9 cellular contexts compared by ENCODE assay signal in the genomic region with DNA sequence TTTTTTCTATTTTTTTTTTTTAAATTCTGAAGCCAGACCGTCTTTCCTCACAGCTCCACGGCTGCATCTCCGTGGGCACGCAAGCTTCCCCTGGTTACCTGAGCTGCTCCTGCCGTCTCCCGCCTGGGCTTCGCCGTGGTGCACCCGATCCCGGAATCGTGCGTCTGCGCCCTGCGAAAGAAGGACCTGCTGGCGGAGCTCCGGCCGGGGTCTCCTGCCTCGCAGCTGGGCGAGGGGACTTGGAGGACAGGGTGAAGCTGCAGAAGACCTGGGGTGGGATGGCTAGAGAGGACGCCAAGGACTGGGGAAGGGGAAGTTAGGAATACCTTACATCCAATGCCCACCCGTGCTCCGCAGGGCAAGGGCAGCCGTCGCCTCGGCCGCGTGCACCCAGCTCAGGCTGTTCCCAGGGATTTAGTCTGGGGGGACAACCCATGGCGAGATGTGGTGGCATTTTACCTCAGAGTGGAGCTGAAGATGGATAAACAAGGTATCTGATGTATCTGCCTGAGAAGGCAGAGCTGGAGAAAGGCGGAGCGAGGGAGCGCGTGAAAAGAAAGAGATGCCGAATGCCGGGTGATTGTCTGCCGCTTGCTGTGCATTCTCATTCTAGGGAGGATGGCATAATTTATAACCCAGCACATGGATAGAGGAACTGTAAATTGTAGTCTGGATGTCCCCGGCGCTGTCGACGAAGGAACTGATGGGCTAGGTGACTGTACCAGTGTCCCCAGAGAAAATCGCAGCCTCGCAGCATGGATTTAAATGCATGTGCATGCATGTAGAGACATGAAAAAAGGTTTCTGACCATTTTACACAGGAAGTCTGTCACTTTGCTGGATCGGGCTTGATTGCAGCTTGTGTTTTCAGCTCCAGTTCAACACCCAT.
DNase-seq lines count a peak whose midpoint lies in the region; ATAC-seq and TF ChIP-seq lines count a peak whose summit lies in the region.
"Had no signal": no experiment of that assay in that cellular context is flagged by ENCODE, and none has a peak within 500 bp of the region (broad histone marks: within the 10 kb centered on the region; RNA-seq: fewer than 3 reads in every experiment).

No MANE protein-coding gene starts in this region.

- BruUV-seq in mammary epithelial cell (replicated peaks; lab: Mats Ljungman, UMichigan): no TSS peak

- H3K4me1 Mint-ChIP-seq in effector memory CD8-positive, alpha-beta T cell (ENCODE audit: low read depth in 2 of 2): peaks cover 0 to 3% of the 10 kb centered on the region in 2 donors

- no peaks in the 10 kb centered on the region for H3K79me2 ChIP-seq in mammary epithelial cell (ENCODE audit: insufficient read depth, low read length)

- no peak overlapping the region for H2AFZ ChIP-seq in mammary epithelial cell (ENCODE audit: low read depth, low read length)

- H3K36me3 Mint-ChIP-seq in effector memory CD8-positive, alpha-beta T cell (ENCODE audit: insufficient read depth): no peaks in the 10 kb centered on the region

- no peak overlapping the region for H3K4me3 Mint-ChIP-seq in effector memory CD8-positive, alpha-beta T cell

- H3K27me3 ChIP-seq in brain microvascular endothelial cell (replicated peaks): no peaks in the 10 kb centered on the region
- no peaks in the 10 kb centered on the region for H3K27me3 ChIP-seq in mucosa of rectum (ENCODE audit: control insufficient read depth in 2 of 2, insufficient read depth in 2 of 2, low read length in 2 of 2)
- no peaks in the 10 kb centered on the region for H3K27me3 ChIP-seq in mammary epithelial cell (ENCODE audit: insufficient read depth, low read length)
- H3K27me3 ChIP-seq: tibial nerve had no signal

- no peak overlapping the region for H3K4me2 ChIP-seq in mammary epithelial cell (ENCODE audit: insufficient read depth, low read depth, low read length)

- H3K9ac ChIP-seq in mucosa of rectum (ENCODE audit: low read depth in 1 of 2, low read length in 2 of 2) (peak overlapping the region; percentile 2 to 9), mammary epithelial cell (ENCODE audit: insufficient read depth, low read length) (no peak overlapping the region)

- no peaks in the 10 kb centered on the region for H4K20me1 ChIP-seq in mammary epithelial cell (ENCODE audit: insufficient read depth, low read length)

- H3K27ac Mint-ChIP-seq in effector memory CD8-positive, alpha-beta T cell: no peak overlapping the region

- intact Hi-C loops in mammary epithelial cell (cut with micrococcal nuclease): loop anchor here (10.0 kb wide), 2 partner anchors 328 to 1272 kb away; no protein-coding TSS in a partner anchor

- dilution Hi-C loops in mammary epithelial cell (cut with HindIII; ENCODE audit: low sequenced_read_pairs): no loop called here

- 89% methylated on average over 19 of the region's 42 CpGs for WGBS in mammary epithelial cell (ENCODE audit: low coverage, missing lambda C conversion rate)

- TF ChIP-seq CTCF in brain microvascular endothelial cell (IDR thresholded peaks at IDR 0.05; ENCODE audit: low read depth, low read length, missing control alignments) (no peak), mammary epithelial cell (conservative IDR thresholded peaks at IDR 0.05 in 1 of 2, IDR thresholded peaks at IDR 0.05 in 1 of 2; ENCODE audit: extremely low read depth in 1 of 2, insufficient read depth in 1 of 2, low read depth in 1 of 2, low read length in 2 of 2) (no peak)

- CTCF ChIA-PET in mammary epithelial cell (lab: Charles Lee; ENCODE audit: low non-redundant PET): no interaction called here

- ATAC-seq in effector memory CD8-positive, alpha-beta T cell (replicated peaks): no peak

- peak in 4 of 6 experiments; percentile 3 to 72 (median 24) for DNase-seq in stimulated activated naive CD4-positive, alpha-beta T cell (lab: John Stamatoyannopoulos, UW)
- DNase-seq in stimulated activated naive CD4-positive, alpha-beta T cell treated with Interleukin-2 at 50 U/mL for 16 hours (lab: John Stamatoyannopoulos, UW): no peak
- no peak for DNase-seq in brain microvascular endothelial cell
- DNase-seq in NCI-H345 treated with DMSO at 0.1 percent for 48 hours (lab: John Stamatoyannopoulos, UW; ENCODE audit: unreplicated experiment): no peak
- no peak for DNase-seq in mammary epithelial cell
- no peak for DNase-seq in 8988T
- no peak for DNase-seq in effector memory CD8-positive, alpha-beta T cell

- H3K9me3 ChIP-seq in mucosa of rectum (ENCODE audit: control insufficient read depth in 2 of 2, low read length in 2 of 2) (no peaks in the 10 kb centered on the region), mammary epithelial cell (replicated peaks; ENCODE audit: insufficient read depth, low read length) (no peaks in the 10 kb centered on the region)
- H3K9me3 ChIP-seq: tibial nerve had no signal

- H3K27ac ChIP-seq in brain microvascular endothelial cell (no peak overlapping the region), mucosa of rectum (ENCODE audit: low read depth in 2 of 2, low read length in 2 of 2) (peak overlapping the region in 1 of 2 donors; percentile 17), mammary epithelial cell (ENCODE audit: insufficient read depth, low read depth, low read length) (no peak overlapping the region)

- H3K36me3 ChIP-seq in brain microvascular endothelial cell (replicated peaks) (no peaks in the 10 kb centered on the region), mucosa of rectum (ENCODE audit: control insufficient read depth in 2 of 2, insufficient read depth in 2 of 2, low read length in 2 of 2) (no peaks in the 10 kb centered on the region), mammary epithelial cell (ENCODE audit: insufficient read depth, low read length) (no peaks in the 10 kb centered on the region)
- H3K36me3 ChIP-seq: tibial nerve had no signal

- H3K4me1 ChIP-seq in mucosa of rectum (ENCODE audit: control insufficient read depth in 2 of 2, insufficient read depth in 2 of 2, low read length in 2 of 2) (no peaks in the 10 kb centered on the region), mammary epithelial cell (ENCODE audit: insufficient read depth, low read length) (peaks cover 5% of the 10 kb centered on the region)

- in situ Hi-C loops in brain microvascular endothelial cell (cut with HindIII; ENCODE audit: low pct_ligation_motif_present, low sequenced_read_pairs) (no loop called here), mammary epithelial cell (cut with MboI; ENCODE audit: low sequenced_read_pairs in 2 of 2) (no loop called here)

- H3K27me3 Mint-ChIP-seq in effector memory CD8-positive, alpha-beta T cell: peaks cover 5 to 17% of the 10 kb centered on the region in 2 donors

- peaks cover 9 to 15% of the 10 kb centered on the region in 2 donors for H3K9me3 Mint-ChIP-seq in effector memory CD8-positive, alpha-beta T cell

- H3K4me3 ChIP-seq in brain microvascular endothelial cell (ENCODE audit: low read depth, low read length) (peak overlapping the region; percentile 16), mucosa of rectum (ENCODE audit: low read length in 2 of 2) (peak overlapping the region; percentile 56 to 58), mammary epithelial cell (replicated peaks in 1 of 3; ENCODE audit: insufficient read depth in 1 of 3, low read depth in 2 of 3, low read length in 3 of 3) (no peak overlapping the region)

Comparison
In these comparisons a context has a peak if more than half of its experiments do, and no peak if none do; other contexts are left out.
1. DNase-seq: peak in stimulated activated naive CD4-positive, alpha-beta T cell (4 of 6); none in stimulated activated naive CD4-positive, alpha-beta T cell treated with Interleukin-2 at 50 U/mL for 16 hours (single experiment), brain microvascular endothelial cell (single experiment), NCI-H345 treated with DMSO at 0.1 percent for 48 hours (single experiment), mammary epithelial cell (single experiment), 8988T (single experiment) and effector memory CD8-positive, alpha-beta T cell (0 of 3).
2. H3K4me3 ChIP-seq: peak in brain microvascular endothelial cell (single experiment) and mucosa of rectum (2 of 2); none in mammary epithelial cell (0 of 3).